In genomic region chr13:38648912-38649311, GRCh38 we compare ENCODE assay signal across 30 cellular contexts. TPM values are rescaled to one million over a fixed set of nuclear protein-coding genes. Genes with fewer than 3 reads are reported as not detected.
"Had no signal": no experiment of that assay in that cellular context is flagged by ENCODE, and none has a peak within 500 bp of the region (broad histone marks: within the 10 kb centered on the region; RNA-seq: fewer than 3 reads in every experiment).

No MANE protein-coding gene starts in this region.

- H3K36me3 Mint-ChIP-seq: activated naive CD4-positive, alpha-beta T cell treated with anti-CD3 and anti-CD28 coated beads, Interleukin-2, amount 50 U/mL, for 24 hours; activated naive CD8-positive, alpha-beta T cell treated with anti-CD3 and anti-CD28 coated beads for 36 hours had no signal

- H3K4me1 Mint-ChIP-seq: activated CD4-positive, alpha-beta memory T cell treated with anti-CD3 and anti-CD28 coated beads, Interleukin-2, amount 10 ng/mL, durations not matched to agents 7 days and 5 days; activated CD4-positive, alpha-beta T cell treated with anti-CD3 and anti-CD28 coated beads for 36 hours; activated CD4-positive, alpha-beta T cell treated with anti-CD3 and anti-CD28 coated beads, Interleukin-2, amount 10 ng/mL, durations not matched to agents 24 days and 14 days; activated naive CD4-positive, alpha-beta T cell treated with anti-CD3 and anti-CD28 coated beads, Interleukin-2, amount 50 U/mL, for 24 hours; activated naive CD8-positive, alpha-beta T cell treated with anti-CD3 and anti-CD28 coated beads for 36 hours; activated naive CD8-positive, alpha-beta T cell treated with anti-CD3 and anti-CD28 coated beads, Interleukin-2, amount 50 U/mL, for 24 hours; activated T-helper 17 cell treated with anti-CD3 and anti-CD28 coated beads, Interleukin-2, amount 50 U/mL, for 72 hours had no signal

- H3K27ac ChIP-seq: adrenal gland, body of pancreas, colonic mucosa, epithelial cell of prostate, esophagus squamous epithelium, gastroesophageal sphincter, heart right ventricle had no signal

- H3K9me3 ChIP-seq: adrenal gland, body of pancreas, colonic mucosa, esophagus squamous epithelium, gastroesophageal sphincter, heart right ventricle had no signal

- H3K27me3 ChIP-seq: adrenal gland, body of pancreas, colonic mucosa, esophagus squamous epithelium, gastroesophageal sphincter, heart right ventricle had no signal

- H3K4me3 ChIP-seq: adrenal gland, body of pancreas, colonic mucosa, esophagus squamous epithelium, gastroesophageal sphincter, heart right ventricle had no signal

- H3K9me3 Mint-ChIP-seq: activated CD4-positive, alpha-beta memory T cell treated with anti-CD3 and anti-CD28 coated beads, Interleukin-2, amount 10 ng/mL, durations not matched to agents 7 days and 5 days; activated CD4-positive, alpha-beta T cell treated with anti-CD3 and anti-CD28 coated beads, Interleukin-2, amount 10 ng/mL, durations not matched to agents 24 days and 14 days; activated naive CD4-positive, alpha-beta T cell treated with anti-CD3 and anti-CD28 coated beads, Interleukin-2, amount 50 U/mL, for 24 hours; activated naive CD8-positive, alpha-beta T cell treated with anti-CD3 and anti-CD28 coated beads for 36 hours; activated naive CD8-positive, alpha-beta T cell treated with anti-CD3 and anti-CD28 coated beads, Interleukin-2, amount 50 U/mL, for 24 hours; activated T-cell treated with anti-CD3 and anti-CD28 coated beads, Interleukin-2, amount 50 U/mL, for 4 hours; activated T-helper 17 cell treated with anti-CD3 and anti-CD28 coated beads, Interleukin-2, amount 50 U/mL, for 72 hours had no signal

- ATAC-seq: activated CD4-positive, alpha-beta T cell treated with anti-CD3 and anti-CD28 coated beads for 36 hours; activated naive CD8-positive, alpha-beta T cell treated with anti-CD3 and anti-CD28 coated beads, Interleukin-2, amount 50 U/mL, for 24 hours; activated T-cell treated with anti-CD3 and anti-CD28 coated beads, Interleukin-2, amount 50 U/mL, for 4 hours; activated T-helper 17 cell treated with anti-CD3 and anti-CD28 coated beads, Interleukin-2, amount 50 U/mL, for 72 hours; body of pancreas; gastroesophageal sphincter; heart right ventricle had no signal

- H3K4me1 ChIP-seq: adrenal gland, body of pancreas, colonic mucosa, esophagus squamous epithelium, gastroesophageal sphincter, heart right ventricle had no signal

- DNase-seq: activated CD4-positive, alpha-beta memory T cell treated with anti-CD3 and anti-CD28 coated beads, Interleukin-2, amount 10 ng/mL, durations not matched to agents 7 days and 5 days; activated CD4-positive, alpha-beta T cell treated with anti-CD3 and anti-CD28 coated beads for 36 hours; activated CD4-positive, alpha-beta T cell treated with anti-CD3 and anti-CD28 coated beads, Interleukin-2, amount 10 ng/mL, durations not matched to agents 24 days and 14 days; activated CD4-positive, CD25-positive, alpha-beta regulatory T cell; activated CD4-positive, CD25-positive, alpha-beta regulatory T cell treated with anti-CD3 and anti-CD28 coated beads, Interleukin-2, amount 50 U/mL, for 72 hours; activated effector memory CD4-positive, alpha-beta T cell treated with Interleukin-2 at 50 U/mL for 16 hours; activated gamma-delta T cell treated with Interleukin-2 at 50 U/mL for 16 hours; activated naive CD4-positive, alpha-beta T cell treated with Interleukin-2 at 50 U/mL for 16 hours; activated naive CD8-positive, alpha-beta T cell treated with anti-CD3 and anti-CD28 coated beads for 36 hours; activated naive CD8-positive, alpha-beta T cell treated with anti-CD3 and anti-CD28 coated beads, Interleukin-2, amount 50 U/mL, for 24 hours; activated T-cell treated with anti-CD3 and anti-CD28 coated beads, Interleukin-2, amount 50 U/mL, for 4 hours; adrenal gland; amygdala; aorta; body of pancreas; caudate nucleus; cerebellar nuclear complex; colonic mucosa; effector CD8-positive, alpha-beta T cell; esophagus squamous epithelium; foreskin melanocyte; heart right ventricle; T-helper 2 cell had no signal

- H3K27me3 Mint-ChIP-seq: activated naive CD8-positive, alpha-beta T cell treated with anti-CD3 and anti-CD28 coated beads for 36 hours; activated naive CD8-positive, alpha-beta T cell treated with anti-CD3 and anti-CD28 coated beads, Interleukin-2, amount 50 U/mL, for 24 hours had no signal

- H3K27ac Mint-ChIP-seq: activated CD4-positive, alpha-beta memory T cell treated with anti-CD3 and anti-CD28 coated beads, Interleukin-2, amount 10 ng/mL, durations not matched to agents 7 days and 5 days; activated CD4-positive, alpha-beta T cell treated with anti-CD3 and anti-CD28 coated beads for 36 hours; activated CD4-positive, alpha-beta T cell treated with anti-CD3 and anti-CD28 coated beads, Interleukin-2, amount 10 ng/mL, durations not matched to agents 24 days and 14 days; activated naive CD4-positive, alpha-beta T cell treated with anti-CD3 and anti-CD28 coated beads, Interleukin-2, amount 50 U/mL, for 24 hours; activated naive CD8-positive, alpha-beta T cell treated with anti-CD3 and anti-CD28 coated beads for 36 hours; activated naive CD8-positive, alpha-beta T cell treated with anti-CD3 and anti-CD28 coated beads, Interleukin-2, amount 50 U/mL, for 24 hours; activated T-helper 17 cell treated with anti-CD3 and anti-CD28 coated beads, Interleukin-2, amount 50 U/mL, for 72 hours had no signal

- H3K36me3 ChIP-seq: adrenal gland, colonic mucosa, esophagus squamous epithelium, gastroesophageal sphincter, heart right ventricle had no signal

- H3K4me3 Mint-ChIP-seq: activated CD4-positive, alpha-beta memory T cell treated with anti-CD3 and anti-CD28 coated beads, Interleukin-2, amount 10 ng/mL, durations not matched to agents 7 days and 5 days; activated CD4-positive, alpha-beta T cell treated with anti-CD3 and anti-CD28 coated beads for 36 hours; activated CD4-positive, alpha-beta T cell treated with anti-CD3 and anti-CD28 coated beads, Interleukin-2, amount 10 ng/mL, durations not matched to agents 24 days and 14 days; activated naive CD4-positive, alpha-beta T cell treated with anti-CD3 and anti-CD28 coated beads, Interleukin-2, amount 50 U/mL, for 24 hours; activated naive CD8-positive, alpha-beta T cell treated with anti-CD3 and anti-CD28 coated beads for 36 hours; activated naive CD8-positive, alpha-beta T cell treated with anti-CD3 and anti-CD28 coated beads, Interleukin-2, amount 50 U/mL, for 24 hours; activated T-cell treated with anti-CD3 and anti-CD28 coated beads, Interleukin-2, amount 50 U/mL, for 4 hours; activated T-helper 17 cell treated with anti-CD3 and anti-CD28 coated beads, Interleukin-2, amount 50 U/mL, for 72 hours had no signal

RNA-seq across cellular contexts. Expression of gene FREM2, which starts 38.0 kb away (rescaled TPM):
- total RNA-seq: activated CD4-positive, alpha-beta memory T cell treated with anti-CD3 and anti-CD28 coated beads, Interleukin-2, amount 10 ng/mL, durations not matched to agents 7 days and 5 days; activated CD4-positive, alpha-beta T cell treated with anti-CD3 and anti-CD28 coated beads for 36 hours; activated naive CD8-positive, alpha-beta T cell treated with anti-CD3 and anti-CD28 coated beads for 36 hours; activated T-helper 17 cell treated with anti-CD3 and anti-CD28 coated beads, Interleukin-2, amount 50 U/mL, for 72 hours; dermis microvascular lymphatic vessel endothelial cell; endothelial cell of umbilical vein; fibroblast of villous mesenchyme had no signal
- polyA plus RNA-seq: aorta had no signal
